9 cellular contexts compared by ENCODE assay signal in genomic region chr1:155012052-155012546, GRCh38. TPM values are rescaled to one million over a fixed set of nuclear protein-coding genes. Genes with fewer than 3 reads are reported as not detected.
DNase-seq lines count a peak whose midpoint lies in the region; ATAC-seq and TF ChIP-seq lines count a peak whose summit lies in the region.
"Had no signal": no experiment of that assay in that cellular context is flagged by ENCODE, and none has a peak within 500 bp of the region (broad histone marks: within the 10 kb centered on the region; RNA-seq: fewer than 3 reads in every experiment).

No MANE protein-coding gene starts in this region.

- peak overlapping the region; percentile 12 for H3K27ac Mint-ChIP-seq in activated B cell treated with CpG ODN at 0.5 μM for 24 hours
- peak overlapping the region; percentile 64 for H3K27ac Mint-ChIP-seq in osteocyte (ENCODE audit: unreplicated experiment)

- H3K4me1 Mint-ChIP-seq in activated B cell treated with CpG ODN at 0.5 μM for 24 hours (peaks cover 88% of the 10 kb centered on the region), osteocyte (ENCODE audit: unreplicated experiment) (peaks cover 14% of the 10 kb centered on the region)

- POLR2A ChIA-PET in activated B cell treated with CpG ODN at 0.5 μM for 24 hours (lab: Charles Lee), result interaction anchor here (1.1 to 6.3 kb wide), 3 partner anchors 9 to 76 kb away, joined by 4 to 85 read pairs (median 24); partner anchors contain the start of genes PMVK and ZBTB7B

- TF ChIP-seq RAD21 in Ishikawa (IDR thresholded peaks at IDR 0.05; ENCODE audit: low read depth), result no peak

- intact Hi-C loops in activated B cell treated with CpG ODN at 0.5 μM for 24 hours (cut with micrococcal nuclease), result no loop called here

- CTCF ChIA-PET in activated B cell treated with CpG ODN at 0.5 μM for 24 hours (lab: Charles Lee), result interaction anchor here (1.0 kb wide), 1 partner anchor 68 kb away, joined by 3 read pairs; no protein-coding TSS in a partner anchor

- H3K36me3 Mint-ChIP-seq in activated B cell treated with CpG ODN at 0.5 μM for 24 hours (ENCODE audit: low read depth) (peaks cover 17% of the 10 kb centered on the region), osteocyte (ENCODE audit: unreplicated experiment) (peaks cover 2% of the 10 kb centered on the region)

- DNase-seq in Ammon's horn (ENCODE audit: low spot score), result peak; percentile 92
- DNase-seq in activated B cell treated with CpG ODN at 0.5 μM for 24 hours, result no peak
- peak; percentile 86 for DNase-seq in fibroblast of villous mesenchyme (ENCODE audit: low read depth)
- no peak for DNase-seq in osteocyte (ENCODE audit: extremely low spot score, unreplicated experiment)
- DNase-seq in DMS114 treated with DMSO at 0.1 percent for 48 hours (lab: John Stamatoyannopoulos, UW; ENCODE audit: unreplicated experiment), result no peak

- H3K4me3 Mint-ChIP-seq in activated B cell treated with CpG ODN at 0.5 μM for 24 hours (no peak overlapping the region), osteocyte (ENCODE audit: unreplicated experiment) (no peak overlapping the region)

- TF ChIP-seq CTCF in activated B cell treated with CpG ODN at 0.5 μM for 24 hours (IDR thresholded peaks at IDR 0.05) (no peak), fibroblast of villous mesenchyme (IDR thresholded peaks at IDR 0.05; ENCODE audit: insufficient read depth, low read depth, low read length) (no peak), osteocyte (IDR thresholded peaks at IDR 0.05) (no peak)

- no peak for ATAC-seq in activated B cell treated with CpG ODN at 0.5 μM for 24 hours (ENCODE audit: low read depth)
- no peak for ATAC-seq in GM18519 (IDR thresholded peaks at IDR 0.05; ENCODE audit: low FRiP score, unreplicated experiment)
- no peak for ATAC-seq in HG02610 (IDR thresholded peaks at IDR 0.05; ENCODE audit: unreplicated experiment)

- H3K9me3 Mint-ChIP-seq in activated B cell treated with CpG ODN at 0.5 μM for 24 hours (no peaks in the 10 kb centered on the region), osteocyte (ENCODE audit: unreplicated experiment) (no peaks in the 10 kb centered on the region)

- H3K27me3 Mint-ChIP-seq in activated B cell treated with CpG ODN at 0.5 μM for 24 hours (no peaks in the 10 kb centered on the region), osteocyte (ENCODE audit: unreplicated experiment) (no peaks in the 10 kb centered on the region)

- H3K4me3 ChIP-seq in fibroblast of villous mesenchyme (ENCODE audit: low read depth, low read length), result no peak overlapping the region

- no peak for TF ChIP-seq EP300 in Ishikawa (IDR thresholded peaks at IDR 0.05; ENCODE audit: borderline replicate concordance)

TF ChIP-seq in Ishikawa, 13 proteins besides CTCF, POLR2A, EP300 and RAD21:
- TF ChIP-seq CEBPB (IDR thresholded peaks at IDR 0.05) (peak; percentile 81), TCF12 (IDR thresholded peaks at IDR 0.05; ENCODE audit: low read depth) (peak; percentile 65; the same call in 1 of the 2 replicates), TAF1 (IDR thresholded peaks at IDR 0.05; ENCODE audit: low read depth) (no peak), EGR1 (IDR thresholded peaks at IDR 0.05) (0 out of 2 replicates have a peak, but pooled peaks have one; percentile 9), YY1 (IDR thresholded peaks at IDR 0.05; ENCODE audit: low read depth) (no peak), MAX (IDR thresholded peaks at IDR 0.05) (peak; percentile 79)
- TF ChIP-seq, protein P1, sequence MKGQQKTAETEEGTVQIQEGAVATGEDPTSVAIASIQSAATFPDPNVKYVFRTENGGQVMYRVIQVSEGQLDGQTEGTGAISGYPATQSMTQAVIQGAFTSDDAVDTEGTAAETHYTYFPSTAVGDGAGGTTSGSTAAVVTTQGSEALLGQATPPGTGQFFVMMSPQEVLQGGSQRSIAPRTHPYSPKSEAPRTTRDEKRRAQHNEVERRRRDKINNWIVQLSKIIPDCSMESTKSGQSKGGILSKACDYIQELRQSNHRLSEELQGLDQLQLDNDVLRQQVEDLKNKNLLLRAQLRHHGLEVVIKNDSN (IDR thresholded peaks at IDR 0.05), result peak; percentile 94

RNA-seq across cellular contexts. Expression of gene ZBTB7B, which starts 9.5 kb away (rescaled TPM):
- total RNA-seq in activated B cell treated with CpG ODN at 0.5 μM for 24 hours, result 56.2 and 56.6 TPM in 2 replicates
- total RNA-seq in fibroblast of villous mesenchyme, result 15.5 and 15.8 TPM in 2 replicates
- 34.4 and 37.8 TPM in 2 replicates for total RNA-seq in osteocyte

RNA-seq across cellular contexts. Expression of gene LENEP, which starts 18.7 kb away (rescaled TPM):
- total RNA-seq in activated B cell treated with CpG ODN at 0.5 μM for 24 hours (1.8 and 2.4 TPM in 2 replicates), fibroblast of villous mesenchyme (0.32 and 0.43 TPM in 2 replicates), osteocyte (not detected in 2 replicates)
- total RNA-seq: subcutaneous adipose tissue had no signal

RNA-seq across cellular contexts. Expression of gene DCST2, which starts 21.5 kb away (rescaled TPM):
- 1.0 TPM in 1 of 2 replicates, not detected in the other for total RNA-seq in activated B cell treated with CpG ODN at 0.5 μM for 24 hours
- total RNA-seq in fibroblast of villous mesenchyme, result not detected in 2 replicates
- total RNA-seq in osteocyte, result 0.75 and 1.0 TPM in 2 replicates

RNA-seq across cellular contexts. Expression of gene DCST1, which starts 21.5 kb away (rescaled TPM):
- total RNA-seq in activated B cell treated with CpG ODN at 0.5 μM for 24 hours (not detected in 2 replicates), fibroblast of villous mesenchyme (not detected in 2 replicates), osteocyte (not detected in 2 replicates)
- total RNA-seq: subcutaneous adipose tissue had no signal

RNA-seq across cellular contexts. Expression of gene FLAD1, which starts 29.0 kb away (rescaled TPM):
- 64.1 and 69.0 TPM in 2 replicates for total RNA-seq in activated B cell treated with CpG ODN at 0.5 μM for 24 hours
- 22.9 and 24.2 TPM in 2 replicates for total RNA-seq in fibroblast of villous mesenchyme
- total RNA-seq in osteocyte, result 30.2 and 31.2 TPM in 2 replicates

Comparison
In these comparisons a context has a peak if more than half of its experiments do, and no peak if none do; other contexts are left out.
1. DNase-seq: peak in Ammon's horn (single experiment) and fibroblast of villous mesenchyme (single experiment); none in activated B cell treated with CpG ODN at 0.5 μM for 24 hours (single experiment), osteocyte (single experiment) and DMS114 treated with DMSO at 0.1 percent for 48 hours (single experiment).